Comparison of ENCODE assay signal across 2 cellular contexts in the genomic region with DNA sequence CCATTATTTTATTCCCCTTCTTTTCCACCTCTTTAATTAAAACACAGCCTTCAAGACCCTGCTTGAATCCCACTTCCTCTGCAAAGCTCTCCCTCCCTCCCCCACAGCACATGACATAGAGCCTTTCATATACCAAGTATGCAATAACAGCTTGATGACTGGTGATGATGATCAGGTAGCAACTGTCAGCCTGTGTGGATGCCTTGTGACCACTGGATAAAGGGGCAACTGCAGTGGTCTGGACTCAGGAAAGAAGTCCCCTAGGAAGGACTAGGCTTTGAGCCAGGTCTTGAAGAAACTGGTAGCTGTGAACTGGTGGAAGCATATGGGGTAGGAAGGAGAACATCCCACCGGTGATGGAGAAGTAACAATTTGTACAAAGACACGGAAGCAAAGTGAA.
TF ChIP-seq lines count a peak whose summit lies in the region.

No MANE protein-coding gene starts in this region.

TF ChIP-seq in GM12891, 5 proteins besides CTCF, POLR2A, EP300 and RAD21:
- TF ChIP-seq SPI1 (IDR thresholded peaks at IDR 0.05; ENCODE audit: low read depth, low read length) = 0 out of 2 replicates have a peak, but pooled peaks have one; percentile 22
- no peak for TF ChIP-seq POLR2AphosphoS5 (IDR thresholded peaks at IDR 0.05; ENCODE audit: low read depth, low read length)

TF ChIP-seq in GM12878, 131 proteins besides CTCF, POLR2A, EP300 and RAD21:
- TF ChIP-seq SPI1 (IDR thresholded peaks at IDR 0.05; ENCODE audit: borderline replicate concordance, insufficient read depth, low read depth, low read length) (peak; percentile 15; the same call in 1 of the 2 replicates), ASH2L (IDR thresholded peaks at IDR 0.05; ENCODE audit: borderline replicate concordance, low read depth) (no peak), GATAD2B (conservative IDR thresholded peaks at IDR 0.05; ENCODE audit: low read depth) (no peak)
TF ChIP-seq in GM12878: peak in this region for 1.
